Comparison of ENCODE assay signal across 29 cellular contexts in genomic region chr3:10669490-10670048, GRCh38.
"Had no signal": no experiment of that assay in that cellular context is flagged by ENCODE, and none has a peak within 500 bp of the region (broad histone marks: within the 10 kb centered on the region; RNA-seq: fewer than 3 reads in every experiment).

No MANE protein-coding gene starts in this region.

- H3K27me3 ChIP-seq: adrenal gland, body of pancreas, Peyer's patch had no signal

- ATAC-seq: activated CD8-positive, alpha-beta T cell treated with anti-CD3 and anti-CD28 coated beads for 36 hours; activated naive CD4-positive, alpha-beta T cell treated with anti-CD3 and anti-CD28 coated beads, Interleukin-2, amount 50 U/mL, for 72 hours; activated T-cell treated with anti-CD3 and anti-CD28 coated beads, Interleukin-2, amount 50 U/mL, for 4 hours; body of pancreas; PC-3; Right ventricle myocardium inferior had no signal

- H3K27ac ChIP-seq: adrenal gland, body of pancreas, Peyer's patch, RWPE1, SK-N-MC had no signal

- H3K4me3 ChIP-seq: adrenal gland, body of pancreas, Peyer's patch, SK-N-MC had no signal

- H3K4me1 ChIP-seq: adrenal gland, body of pancreas, Peyer's patch had no signal

- H3K36me3 ChIP-seq: adrenal gland, Peyer's patch had no signal

- H3K9me3 ChIP-seq: adrenal gland, body of pancreas, Peyer's patch had no signal

- DNase-seq: activated CD4-positive, alpha-beta T cell treated with anti-CD3 and anti-CD28 coated beads, Interleukin-2, amount 10 ng/mL, durations not matched to agents 24 days and 14 days; activated CD4-positive, alpha-beta T cell treated with anti-CD3 and anti-CD28 coated beads, Interleukin-2, amount 50 U/mL, for 4 hours; activated CD8-positive, alpha-beta T cell treated with anti-CD3 and anti-CD28 coated beads for 36 hours; activated gamma-delta T cell treated with Interleukin-2 at 50 U/mL for 16 hours; activated naive CD4-positive, alpha-beta T cell treated with anti-CD3 and anti-CD28 coated beads for 36 hours; activated T-cell treated with anti-CD3 and anti-CD28 coated beads, Interleukin-2, amount 50 U/mL, for 4 hours; adrenal gland; body of pancreas; caudate nucleus; cerebellar nuclear complex; KG1; MM.1S; MV-4-11; NCI-H1092; NCI-H1417; NCI-H146; NCI-H187; NCI-H2029 treated with DMSO at 0.1 percent for 48 hours; NCI-H2107; NCI-H2171; NCI-H510A; NCI-H69; NK-92 treated with Interleukin-12 subunit alpha and Interleukin-12 subunit beta, amount 100 ng/mL, for 24 hours; PC-3; Peyer's patch had no signal
